9 cellular contexts compared by ENCODE assay signal in the genomic region with DNA sequence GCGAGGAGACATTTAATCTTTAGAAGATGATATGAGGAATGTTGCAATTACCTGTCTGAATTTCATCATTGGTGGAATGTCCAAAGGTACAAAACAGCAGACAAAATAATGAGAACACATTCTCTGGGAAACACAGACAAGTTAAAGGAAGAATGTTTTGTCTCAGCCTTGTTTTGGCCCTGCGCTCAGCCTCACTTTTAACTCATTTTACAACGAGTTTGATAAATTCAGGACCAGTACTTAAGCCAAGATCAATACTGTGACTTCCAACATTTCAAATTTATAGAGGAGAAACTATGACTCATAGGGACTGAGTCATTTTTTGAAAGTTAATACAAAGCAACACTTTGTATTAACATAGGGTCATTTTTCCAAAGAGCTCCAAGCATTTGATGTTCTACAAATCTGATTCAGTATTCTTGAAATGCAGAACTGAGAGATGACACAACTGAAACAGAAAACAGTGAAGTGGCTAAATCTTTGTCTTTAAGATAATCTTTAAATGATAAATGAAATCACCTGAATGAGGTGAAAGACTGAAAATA.
DNase-seq lines count a peak whose midpoint lies in the region; ATAC-seq and TF ChIP-seq lines count a peak whose summit lies in the region.
"Had no signal": no experiment of that assay in that cellular context is flagged by ENCODE, and none has a peak within 500 bp of the region (broad histone marks: within the 10 kb centered on the region; RNA-seq: fewer than 3 reads in every experiment).

No MANE protein-coding gene starts in this region.

- H3K27me3 ChIP-seq in psoas muscle (ENCODE audit: insufficient read depth in 3 of 3, low read length in 2 of 3) = no peaks in the 10 kb centered on the region
- H3K27me3 ChIP-seq: neutrophil had no signal

- intact Hi-C loops in psoas muscle (cut with DNase I) = no loop called here

- no peak overlapping the region for H3K27ac ChIP-seq in psoas muscle
- H3K27ac ChIP-seq: neutrophil had no signal

- no peaks in the 10 kb centered on the region for H3K9me3 ChIP-seq in psoas muscle
- H3K9me3 ChIP-seq: neutrophil had no signal

- 68 to 74% (median 74%) methylated on average over 3 of the region's 3 CpGs for WGBS in psoas muscle, 3 donors

- H3K4me3 ChIP-seq in astrocyte of the cerebellum (ENCODE audit: low read depth, low read length) (no peak overlapping the region), skeletal muscle cell (ENCODE audit: low read depth, low read length) (no peak overlapping the region), psoas muscle (no peak overlapping the region)

- DNase-seq in astrocyte of the cerebellum (ENCODE audit: low read depth) (peak; percentile 84), skeletal muscle cell (ENCODE audit: low read depth) (peak; percentile 80), psoas muscle (no peak), NCI-H526 (lab: John Stamatoyannopoulos, UW) (no peak), middle frontal gyrus (ENCODE audit: extremely low spot score, low spot score) (no peak)
- DNase-seq in activated effector memory CD4-positive, alpha-beta T cell treated with Interleukin-2 at 50 U/mL for 16 hours = no peak

- H3K36me3 ChIP-seq in psoas muscle (ENCODE audit: insufficient read depth in 1 of 2, low read depth in 1 of 2) = no peaks in the 10 kb centered on the region
- H3K36me3 ChIP-seq: neutrophil had no signal

- in situ Hi-C loops in astrocyte of the cerebellum (cut with HindIII; ENCODE audit: low sequenced_read_pairs) = no loop called here

- ATAC-seq in GM19372 (IDR thresholded peaks at IDR 0.05; ENCODE audit: low read depth, unreplicated experiment) = peak; percentile 63
- peak; percentile 55 for ATAC-seq in HG03159 (IDR thresholded peaks at IDR 0.05; ENCODE audit: unreplicated experiment)
- no peak for ATAC-seq in psoas muscle

- no peak for TF ChIP-seq CTCF in astrocyte of the cerebellum (IDR thresholded peaks at IDR 0.05; ENCODE audit: low read depth, low read length, missing control alignments)
- TF ChIP-seq CTCF in psoas muscle (IDR thresholded peaks at IDR 0.05) = no peak

- no peaks in the 10 kb centered on the region for H3K4me1 ChIP-seq in psoas muscle

Comparison
In these comparisons a context has a peak if more than half of its experiments do, and no peak if none do; other contexts are left out.
1. ATAC-seq: peak in GM19372 (single experiment) and HG03159 (single experiment); none in psoas muscle (0 of 4).
2. DNase-seq: peak in astrocyte of the cerebellum (single experiment) and skeletal muscle cell (single experiment); none in activated effector memory CD4-positive, alpha-beta T cell treated with Interleukin-2 at 50 U/mL for 16 hours (single experiment), psoas muscle (0 of 2), NCI-H526 (0 of 2) and middle frontal gyrus (single experiment).